Comparison of ENCODE assay signal across 27 cellular contexts in the genomic region with DNA sequence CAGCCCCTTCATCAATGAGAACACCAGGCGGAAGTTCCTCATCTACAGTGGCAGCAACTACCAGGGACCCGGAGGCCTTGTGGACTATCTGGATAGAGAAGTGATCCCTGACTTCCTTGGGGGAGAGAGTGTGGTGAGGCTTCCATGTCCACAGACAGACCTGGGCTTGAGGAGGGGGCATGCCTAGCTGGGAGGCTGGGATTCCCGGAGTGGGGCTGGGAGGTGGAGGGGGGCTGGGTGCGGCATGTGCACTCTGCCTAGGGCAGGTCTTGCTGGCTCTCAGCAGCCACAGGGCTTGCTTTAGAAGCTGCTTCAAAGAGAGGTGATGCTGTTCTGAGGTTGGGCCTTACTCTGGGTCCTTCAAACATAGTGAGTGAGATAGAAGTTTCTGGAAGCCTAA. TPM values are rescaled to one million over a fixed set of nuclear protein-coding genes. Genes with fewer than 3 reads are reported as not detected.
DNase-seq lines count a peak whose midpoint lies in the region; ATAC-seq, FAIRE-seq and TF ChIP-seq lines count a peak whose summit lies in the region.
"Had no signal": no experiment of that assay in that cellular context is flagged by ENCODE, and none has a peak within 500 bp of the region (broad histone marks: within the 10 kb centered on the region; RNA-seq: fewer than 3 reads in every experiment).

No MANE protein-coding gene starts in this region.

- intact Hi-C loops in HepG2 (cut with micrococcal nuclease; ENCODE audit: unreplicated experiment) = no loop called here
- intact Hi-C loops in right lobe of liver (cut with DNase I) = no loop called here
- intact Hi-C loops in kidney (cut with DNase I) = no loop called here
- intact Hi-C loops in aorta (cut with DNase I) = no loop called here
- intact Hi-C loops in left colon (cut with DNase I, micrococcal nuclease) = no loop called here

- peaks cover 9 to 30% of the 10 kb centered on the region in 2 donors for H3K27me3 Mint-ChIP-seq in CD8-positive, alpha-beta memory T cell

- FAIRE-seq in HepG2 (lab: Jason Lieb, UNC) (no peak), kidney (lab: Jason Lieb, UNC) (no peak)
- FAIRE-seq: GM12878, K562 had no signal

- peaks cover 51% of the 10 kb centered on the region for H3K4me1 ChIP-seq in HepG2 (ENCODE audit: insufficient read depth, low read length)
- H3K4me1 ChIP-seq in right lobe of liver = no peaks in the 10 kb centered on the region
- H3K4me1 ChIP-seq in kidney (ENCODE audit: control insufficient read depth in 1 of 2, insufficient read depth in 1 of 2, low read depth in 1 of 2, low read length in 2 of 2) = no peaks in the 10 kb centered on the region
- H3K4me1 ChIP-seq in aorta (ENCODE audit: control insufficient read depth in 1 of 2, insufficient read depth in 2 of 2, low read length in 2 of 2) = no peaks in the 10 kb centered on the region
- no peaks in the 10 kb centered on the region for H3K4me1 ChIP-seq in CD8-positive, alpha-beta memory T cell (ENCODE audit: insufficient read depth, low read length)
- H3K4me1 ChIP-seq: Caco-2 had no signal

- no peak overlapping the region for H3K4me2 ChIP-seq in HepG2 (ENCODE audit: low read depth, low read length)
- H3K4me2 ChIP-seq: BLaER1 had no signal

- in situ Hi-C loops in HepG2 (cut with HindIII; ENCODE audit: extremely low pct_ligation_motif_present, low pct_unique_long_range_greater_than_20kb) = no loop called here

- H3K27ac Mint-ChIP-seq in CD8-positive, alpha-beta memory T cell = no peak overlapping the region
- H3K27ac Mint-ChIP-seq: CD4-positive, alpha-beta T cell had no signal

- no peak for TF ChIP-seq POLR2A in HepG2 (IDR thresholded peaks at IDR 0.05; ENCODE audit: insufficient read depth in 1 of 2, low read depth in 2 of 2, low read length in 2 of 2)
- TF ChIP-seq POLR2A in right lobe of liver (IDR thresholded peaks at IDR 0.05) = no peak

- no peaks in the 10 kb centered on the region for H3K36me3 Mint-ChIP-seq in CD8-positive, alpha-beta memory T cell

- H3K27me3 ChIP-seq in HepG2 (ENCODE audit: control insufficient read depth in 1 of 2, insufficient read depth in 2 of 2, low read length in 2 of 2) (peaks cover 11 to 54% of the 10 kb centered on the region in 2 experiments; a peak in 4 of 5 replicates), right lobe of liver (no peaks in the 10 kb centered on the region), aorta (ENCODE audit: control insufficient read depth in 1 of 2, insufficient read depth in 2 of 2, low read length in 1 of 2) (no peaks in the 10 kb centered on the region)
- no peaks in the 10 kb centered on the region for H3K27me3 ChIP-seq in CD8-positive, alpha-beta memory T cell (ENCODE audit: insufficient read depth, low read length, poor library complexity, severe bottlenecking)
- H3K27me3 ChIP-seq: BLaER1 had no signal

- H2AFZ ChIP-seq in HepG2 (ENCODE audit: low read length) = no peak overlapping the region

- CTCF ChIA-PET in HepG2 (lab: Yijun Ruan, JAX; ENCODE audit: low intra/inter-chr PET ratio, low total read pairs) = no interaction called here
- CTCF ChIA-PET in CD8-positive, alpha-beta memory T cell (lab: Charles Lee) = no interaction called here

- no TSS peak for BruUV-seq in HepG2 (replicated peaks; lab: Mats Ljungman, UMichigan)

- DNase-seq in HepG2 (ENCODE audit: low spot score) (no peak), right lobe of liver (no peak), caudate nucleus (lab: John Stamatoyannopoulos, UW) (no peak), kidney (peak; percentile 22), aorta (peak; percentile 10 to 63), NCI-H2107 (lab: John Stamatoyannopoulos, UW) (no peak), left colon (no peak)
- no peak for DNase-seq in CD8-positive, alpha-beta memory T cell
- DNase-seq: 8988T; Caco-2; CD4-positive, alpha-beta T cell; EL; GDM1; Kasumi-1; NCI-H1105; NCI-H1436 treated with DMSO at 0.1 percent for 48 hours; NCI-H187 treated with DMSO at 0.1 percent for 48 hours; NCI-H524 treated with DMSO at 0.1 percent for 48 hours; NCI-H774; NK-92 treated with Interleukin-12 subunit alpha and Interleukin-12 subunit beta, amount 100 ng/mL, for 24 hours; RPMI8226; SHP77 had no signal

- no peaks in the 10 kb centered on the region for H3K79me2 ChIP-seq in HepG2 (ENCODE audit: insufficient read depth, low read length)

- no peak overlapping the region for H3K9ac ChIP-seq in HepG2 (ENCODE audit: insufficient read depth, low read depth, low read length)
- no peak overlapping the region for H3K9ac ChIP-seq in kidney (ENCODE audit: low read length in 2 of 2)
- H3K9ac ChIP-seq: BLaER1 had no signal

- H3K27ac ChIP-seq in HepG2 (ENCODE audit: extremely low read length, insufficient read depth, low read length) (no peak overlapping the region), right lobe of liver (no peak overlapping the region), caudate nucleus (ENCODE audit: low read depth, low read length) (peak overlapping the region; percentile 90), kidney (ENCODE audit: low read depth in 2 of 2, low read length in 2 of 2) (no peak overlapping the region), aorta (ENCODE audit: low read depth in 1 of 2, low read length in 2 of 2) (no peak overlapping the region)
- H3K27ac ChIP-seq in CD8-positive, alpha-beta memory T cell (ENCODE audit: low read depth, low read length) = no peak overlapping the region
- H3K27ac ChIP-seq: BLaER1 had no signal

- H3K4me3 ChIP-seq in HepG2 (replicated peaks in 1 of 3; ENCODE audit: insufficient read depth in 1 of 3, low read depth in 2 of 3, low read length in 3 of 3) (no peak overlapping the region), right lobe of liver (no peak overlapping the region), kidney (ENCODE audit: low read length in 2 of 2) (no peak overlapping the region), aorta (ENCODE audit: low read length in 2 of 2) (no peak overlapping the region)
- H3K4me3 ChIP-seq in CD8-positive, alpha-beta memory T cell (ENCODE audit: low read length) = no peak overlapping the region
- H3K4me3 ChIP-seq: BLaER1, GM12878, K562 had no signal

- H3K36me3 ChIP-seq in HepG2 (replicated peaks in 1 of 2; ENCODE audit: control insufficient read depth in 1 of 2, insufficient read depth in 2 of 2, low read length in 2 of 2) (no peaks in the 10 kb centered on the region), right lobe of liver (no peaks in the 10 kb centered on the region), kidney (ENCODE audit: control insufficient read depth in 1 of 2, insufficient read depth in 2 of 2, low read length in 2 of 2) (no peaks in the 10 kb centered on the region), aorta (ENCODE audit: control insufficient read depth in 1 of 2, insufficient read depth in 2 of 2, low read length in 1 of 2) (no peaks in the 10 kb centered on the region)
- no peaks in the 10 kb centered on the region for H3K36me3 ChIP-seq in CD8-positive, alpha-beta memory T cell (ENCODE audit: insufficient read depth, low read length)
- H3K36me3 ChIP-seq: BLaER1 had no signal

- 20% methylated on average over 4 of the region's 4 CpGs for WGBS in HepG2 (ENCODE audit: low lambda C conversion rate)
- WGBS in right lobe of liver (ENCODE audit: insufficient coverage, low coverage, low lambda C conversion rate, missing lambda C conversion rate) = 52% methylated on average over 4 of the region's 4 CpGs
- 66 to 79% methylated on average over 4 of the region's 4 CpGs for WGBS in aorta, 2 donors

- H4K20me1 ChIP-seq in HepG2 (ENCODE audit: insufficient read depth, low read length) = no peaks in the 10 kb centered on the region
- H4K20me1 ChIP-seq: BLaER1 had no signal

- TF ChIP-seq CTCF in HepG2 (CRISPR knock-in tag; IDR thresholded peaks at IDR 0.05) = no peak
- TF ChIP-seq CTCF in right lobe of liver (IDR thresholded peaks at IDR 0.05) = no peak
- TF ChIP-seq CTCF in kidney (IDR thresholded peaks at IDR 0.05; ENCODE audit: borderline replicate concordance, extremely low read depth, insufficient read depth) = no peak

- POLR2A ChIA-PET in HepG2 (lab: Yijun Ruan, JAX) = interaction anchor here (1.3 kb wide), 1 partner anchor 25 kb away, joined by 3 read pairs; no protein-coding TSS in a partner anchor
- POLR2A ChIA-PET in CD8-positive, alpha-beta memory T cell (lab: Charles Lee) = no interaction called here

- H3K9me3 ChIP-seq in HepG2 (ENCODE audit: low read length) (no peaks in the 10 kb centered on the region), right lobe of liver (no peaks in the 10 kb centered on the region), kidney (ENCODE audit: control insufficient read depth in 1 of 2, low read length in 2 of 2) (no peaks in the 10 kb centered on the region), aorta (ENCODE audit: control insufficient read depth, low read length) (no peaks in the 10 kb centered on the region)
- H3K9me3 ChIP-seq in CD8-positive, alpha-beta memory T cell (ENCODE audit: low read length) = no peaks in the 10 kb centered on the region
- H3K9me3 ChIP-seq: BLaER1, Caco-2 had no signal

- TF ChIP-seq EP300 in HepG2 (IDR thresholded peaks at IDR 0.05; ENCODE audit: low read depth in 2 of 2, low read length in 2 of 2) = no peak
- no peak for TF ChIP-seq EP300 in HepG2 (CRISPR knock-in tag; IDR thresholded peaks at IDR 0.05; ENCODE audit: borderline replicate concordance)

- no peak for TF ChIP-seq RAD21 in HepG2 (CRISPR knock-in tag; IDR thresholded peaks at IDR 0.05)

- ATAC-seq in HepG2 (no peak), right lobe of liver (no peak), aorta (ENCODE audit: low FRiP score) (no peak), left colon (no peak)
- ATAC-seq: GM12878, K562 had no signal

- H3K4me1 Mint-ChIP-seq in CD8-positive, alpha-beta memory T cell = no peaks in the 10 kb centered on the region

- H3K4me3 Mint-ChIP-seq in CD8-positive, alpha-beta memory T cell = no peak overlapping the region
- H3K4me3 Mint-ChIP-seq: CD4-positive, alpha-beta T cell had no signal

- H3K9me3 Mint-ChIP-seq in CD8-positive, alpha-beta memory T cell = no peaks in the 10 kb centered on the region
- H3K9me3 Mint-ChIP-seq: CD4-positive, alpha-beta T cell had no signal

RNA-seq across cellular contexts. Expression of gene NAGPA, which starts 27.8 kb away (rescaled TPM):
- 29.8 and 60.3 TPM in 2 replicates for total RNA-seq in HepG2 (2016; rRNA removed; fragmentation: Illumina TruSeq; extraction: Trizol)
- 10.2 and 12.2 TPM in 2 replicates for total RNA-seq in HepG2 (2016; cell fraction: cytosol; rRNA removed; fragmentation: Illumina TruSeq; extraction: Trizol; ENCODE audit: low read depth)
- 25.3 and 59.7 TPM in 2 replicates for total RNA-seq in HepG2 (2016; cell fraction: insoluble cytoplasmic fraction; rRNA removed; fragmentation: Illumina TruSeq; extraction: Trizol)
- 19.0 and 22.6 TPM in 2 replicates for total RNA-seq in HepG2 (2016; cell fraction: membrane; rRNA removed; fragmentation: Illumina TruSeq; extraction: Trizol)
- 58.3 and 69.4 TPM in 2 replicates for total RNA-seq in HepG2 (2016; cell fraction: nucleus; rRNA removed; fragmentation: Illumina TruSeq; extraction: Trizol)
- 27.1 and 31.6 TPM in 2 replicates for polyA plus RNA-seq in HepG2 (2011; rRNA removed)
- 28.0 and 43.3 TPM in 2 replicates for polyA plus RNA-seq in HepG2 (2011; cell fraction: cytosol; rRNA removed)
- polyA plus RNA-seq in HepG2 (2011; cell fraction: nucleus; rRNA removed) = 119 and 135 TPM in 2 replicates
- polyA plus RNA-seq in HepG2 (2012) = 20.6 and 22.0 TPM in 2 replicates
- polyA plus RNA-seq in HepG2 (2016; cell fraction: cytosol; fragmentation: Illumina TruSeq; extraction: Trizol; ENCODE audit: low read depth) = 7.6 and 9.3 TPM in 2 replicates
- polyA plus RNA-seq in HepG2 (2016; cell fraction: insoluble cytoplasmic fraction; fragmentation: Illumina TruSeq; extraction: Trizol; ENCODE audit: low read depth) = 24.9 and 27.9 TPM in 2 replicates
- polyA plus RNA-seq in HepG2 (2016; cell fraction: membrane; fragmentation: Illumina TruSeq; extraction: Trizol; ENCODE audit: low read depth) = 15.1 and 16.1 TPM in 2 replicates
- polyA plus RNA-seq in HepG2 (2016; cell fraction: nucleus; fragmentation: Illumina TruSeq; extraction: Trizol; ENCODE audit: insufficient read depth, low read depth) = 111 and 120 TPM in 2 replicates
- polyA minus RNA-seq in HepG2 (2011; rRNA and poly(A)+ RNA removed; ENCODE audit: low replicate concordance) = 13.4 and 91.3 TPM in 2 replicates
- polyA minus RNA-seq in HepG2 (2011; cell fraction: cytosol; rRNA and poly(A)+ RNA removed) = 24.6 and 30.4 TPM in 2 replicates
- polyA minus RNA-seq in HepG2 (2011; cell fraction: nucleus; rRNA and poly(A)+ RNA removed) = 41.9 and 43.5 TPM in 2 replicates
- 10 to 100 TPM in 2 of 6 experiments, 1 to 10 TPM in 4; 6.6 to 22.1 (median 8.4) TPM for total RNA-seq in right lobe of liver
- total RNA-seq in kidney = 13.8 TPM
- 14.5 TPM for polyA plus RNA-seq in kidney (ENCODE audit: insufficient read depth, low read depth, low replicate concordance)
- total RNA-seq in aorta = 10 to 100 TPM in 1 of 2 donors, 1 to 10 TPM in 1; 5.4 to 10.9 TPM
- polyA plus RNA-seq in aorta = 1 to 10 TPM; 4.0 to 9.7 TPM
- total RNA-seq in CD8-positive, alpha-beta memory T cell = 10 to 100 TPM; 18.8 to 19.0 TPM
- 33.3 TPM for polyA plus RNA-seq in CD8-positive, alpha-beta memory T cell
- total RNA-seq in left colon = 10 to 100 TPM; 22.7 to 22.9 TPM

RNA-seq across cellular contexts. Expression of gene SEC14L5, which starts 47.8 kb away (rescaled TPM):
- total RNA-seq in HepG2 (2016; rRNA removed; fragmentation: Illumina TruSeq; extraction: Trizol) (0.36 and 0.42 TPM in 2 replicates), right lobe of liver (1 to 10 TPM in 1 of 6 experiments, under 1 TPM in 4, not detected in 1; 0.09 to 1.1 (median 0.60) TPM), kidney (0.16 TPM), aorta (under 1 TPM; 0.29 to 0.90 TPM), left colon (1 to 10 TPM; 1.4 to 1.8 TPM)
- 0.09 TPM in 1 of 2 replicates, not detected in the other for total RNA-seq in HepG2 (2016; cell fraction: cytosol; rRNA removed; fragmentation: Illumina TruSeq; extraction: Trizol; ENCODE audit: low read depth)
- total RNA-seq in HepG2 (2016; cell fraction: insoluble cytoplasmic fraction; rRNA removed; fragmentation: Illumina TruSeq; extraction: Trizol) = 0.34 and 0.43 TPM in 2 replicates
- 0.19 and 0.21 TPM in 2 replicates for total RNA-seq in HepG2 (2016; cell fraction: membrane; rRNA removed; fragmentation: Illumina TruSeq; extraction: Trizol)
- 0.34 and 0.43 TPM in 2 replicates for total RNA-seq in HepG2 (2016; cell fraction: nucleus; rRNA removed; fragmentation: Illumina TruSeq; extraction: Trizol)
- polyA plus RNA-seq in HepG2 (2011; rRNA removed) (0.40 and 0.60 TPM in 2 replicates), kidney (ENCODE audit: insufficient read depth, low read depth, low replicate concordance) (0.13 TPM), aorta (under 1 TPM in 1 of 2 donors, not detected in 1; 0.26 TPM)
- 0.31 and 0.44 TPM in 2 replicates for polyA plus RNA-seq in HepG2 (2011; cell fraction: cytosol; rRNA removed)
- 1.3 and 1.5 TPM in 2 replicates for polyA plus RNA-seq in HepG2 (2011; cell fraction: nucleus; rRNA removed)
- 0.59 and 1.0 TPM in 2 replicates for polyA plus RNA-seq in HepG2 (2012)
- 0.02 TPM in 2 replicates for polyA plus RNA-seq in HepG2 (2016; cell fraction: cytosol; fragmentation: Illumina TruSeq; extraction: Trizol; ENCODE audit: low read depth)
- 0.32 and 0.43 TPM in 2 replicates for polyA plus RNA-seq in HepG2 (2016; cell fraction: insoluble cytoplasmic fraction; fragmentation: Illumina TruSeq; extraction: Trizol; ENCODE audit: low read depth)
- polyA plus RNA-seq in HepG2 (2016; cell fraction: membrane; fragmentation: Illumina TruSeq; extraction: Trizol; ENCODE audit: low read depth) = 0.08 and 0.14 TPM in 2 replicates
- 0.31 and 0.41 TPM in 2 replicates for polyA plus RNA-seq in HepG2 (2016; cell fraction: nucleus; fragmentation: Illumina TruSeq; extraction: Trizol; ENCODE audit: insufficient read depth, low read depth)
- 0.16 and 1.5 TPM in 2 replicates for polyA minus RNA-seq in HepG2 (2011; rRNA and poly(A)+ RNA removed; ENCODE audit: low replicate concordance)
- 0.18 and 0.49 TPM in 2 replicates for polyA minus RNA-seq in HepG2 (2011; cell fraction: cytosol; rRNA and poly(A)+ RNA removed)
- 0.64 and 0.75 TPM in 2 replicates for polyA minus RNA-seq in HepG2 (2011; cell fraction: nucleus; rRNA and poly(A)+ RNA removed)
- not detected for total RNA-seq in CD8-positive, alpha-beta memory T cell
- not detected for polyA plus RNA-seq in CD8-positive, alpha-beta memory T cell
- total RNA-seq: CD4-positive, alpha-beta T cell; GM12878; H4; HT1080; K562 had no signal

RNA-seq across cellular contexts. Expression of gene C16orf89, which starts 59.8 kb away (rescaled TPM):
- total RNA-seq in HepG2 (2016; rRNA removed; fragmentation: Illumina TruSeq; extraction: Trizol) (0.97 and 1.9 TPM in 2 replicates), right lobe of liver (not detected), kidney (5.4 TPM), aorta (10 to 100 TPM; 13.3 to 31.6 TPM), left colon (1 to 10 TPM; 2.1 to 5.0 TPM)
- total RNA-seq in HepG2 (2016; cell fraction: cytosol; rRNA removed; fragmentation: Illumina TruSeq; extraction: Trizol; ENCODE audit: low read depth) = 0.61 and 0.79 TPM in 2 replicates
- 0.45 and 1.1 TPM in 2 replicates for total RNA-seq in HepG2 (2016; cell fraction: insoluble cytoplasmic fraction; rRNA removed; fragmentation: Illumina TruSeq; extraction: Trizol)
- total RNA-seq in HepG2 (2016; cell fraction: membrane; rRNA removed; fragmentation: Illumina TruSeq; extraction: Trizol) = 0.76 and 1.0 TPM in 2 replicates
- total RNA-seq in HepG2 (2016; cell fraction: nucleus; rRNA removed; fragmentation: Illumina TruSeq; extraction: Trizol) = 0.72 and 0.78 TPM in 2 replicates
- polyA plus RNA-seq in HepG2 (2011; rRNA removed) (2.8 and 3.4 TPM in 2 replicates), kidney (ENCODE audit: insufficient read depth, low read depth, low replicate concordance) (68.4 TPM), aorta (1 to 10 TPM; 1.9 to 4.0 TPM)
- 2.8 TPM in 2 replicates for polyA plus RNA-seq in HepG2 (2011; cell fraction: cytosol; rRNA removed)
- polyA plus RNA-seq in HepG2 (2011; cell fraction: nucleus; rRNA removed) = 1.3 and 1.4 TPM in 2 replicates
- 1.7 and 2.7 TPM in 2 replicates for polyA plus RNA-seq in HepG2 (2012)
- polyA plus RNA-seq in HepG2 (2016; cell fraction: cytosol; fragmentation: Illumina TruSeq; extraction: Trizol; ENCODE audit: low read depth) = 0.58 and 0.68 TPM in 2 replicates
- 0.85 and 1.2 TPM in 2 replicates for polyA plus RNA-seq in HepG2 (2016; cell fraction: insoluble cytoplasmic fraction; fragmentation: Illumina TruSeq; extraction: Trizol; ENCODE audit: low read depth)
- polyA plus RNA-seq in HepG2 (2016; cell fraction: membrane; fragmentation: Illumina TruSeq; extraction: Trizol; ENCODE audit: low read depth) = 0.71 and 0.81 TPM in 2 replicates
- polyA plus RNA-seq in HepG2 (2016; cell fraction: nucleus; fragmentation: Illumina TruSeq; extraction: Trizol; ENCODE audit: insufficient read depth, low read depth) = 1.4 and 2.1 TPM in 2 replicates
- 1.0 TPM in 1 of 2 replicates, not detected in the other for polyA minus RNA-seq in HepG2 (2011; rRNA and poly(A)+ RNA removed; ENCODE audit: low replicate concordance)
- polyA minus RNA-seq in HepG2 (2011; cell fraction: cytosol; rRNA and poly(A)+ RNA removed) = 0.89 and 1.1 TPM in 2 replicates
- 0.50 and 0.90 TPM in 2 replicates for polyA minus RNA-seq in HepG2 (2011; cell fraction: nucleus; rRNA and poly(A)+ RNA removed)
- not detected for total RNA-seq in CD8-positive, alpha-beta memory T cell
- not detected for polyA plus RNA-seq in CD8-positive, alpha-beta memory T cell
- total RNA-seq: Caco-2; CD4-positive, alpha-beta T cell; GM12878; K562 had no signal
- polyA plus RNA-seq: GM12878, K562 had no signal

Comparison
In these comparisons a context has a peak if more than half of its experiments do, and no peak if none do; other contexts are left out.
1. DNase-seq: peak in kidney (single experiment) and aorta (2 of 2); none in HepG2 (single experiment), right lobe of liver (0 of 3), caudate nucleus (0 of 61), NCI-H2107 (single experiment), CD8-positive, alpha-beta memory T cell (0 of 5) and left colon (0 of 2).